1 cellular context compared by ENCODE assay signal in the genomic region with DNA sequence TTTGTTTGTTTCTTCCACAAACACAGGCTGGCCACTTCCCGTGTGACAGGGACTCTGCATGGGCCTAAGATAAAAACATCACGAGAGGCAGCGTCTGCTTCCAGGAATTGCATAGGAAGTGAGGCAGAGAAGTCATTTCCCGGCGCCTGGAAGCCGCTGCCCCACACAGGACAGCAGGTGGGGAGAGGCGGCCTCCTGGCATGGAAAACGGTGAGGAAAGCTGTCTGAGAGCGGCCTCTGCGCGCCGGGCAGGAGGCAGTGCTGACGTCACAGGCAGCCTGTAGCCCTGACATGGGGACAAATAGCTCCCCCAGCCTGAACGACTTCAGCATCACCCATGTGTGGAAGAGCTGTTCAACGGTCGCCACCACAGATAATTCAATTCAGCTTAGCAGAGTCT.
TF ChIP-seq lines count a peak whose summit lies in the region.

No MANE protein-coding gene starts in this region.

TF ChIP-seq in SK-N-SH, 30 proteins besides CTCF, POLR2A, EP300 and RAD21 (continued from another document):
- TF ChIP-seq, protein P1, sequence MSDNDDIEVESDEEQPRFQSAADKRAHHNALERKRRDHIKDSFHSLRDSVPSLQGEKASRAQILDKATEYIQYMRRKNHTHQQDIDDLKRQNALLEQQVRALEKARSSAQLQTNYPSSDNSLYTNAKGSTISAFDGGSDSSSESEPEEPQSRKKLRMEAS (IDR thresholded peaks at IDR 0.05; ENCODE audit: low read depth), result no peak
- no peak; the same call in 1 of the 2 replicates for TF ChIP-seq MXI1 (IDR thresholded peaks at IDR 0.05; ENCODE audit: low read depth, low read length)
- TF ChIP-seq ELF1 (IDR thresholded peaks at IDR 0.05), result no peak
